2 cellular contexts compared by ENCODE assay signal in genomic region chr1:43532716-43533115, GRCh38.
TF ChIP-seq lines count a peak whose summit lies in the region.

No MANE protein-coding gene starts in this region.

TF ChIP-seq in SK-N-SH, 30 proteins besides CTCF, POLR2A, EP300 and RAD21 (continued from another document):
- TF ChIP-seq ZBTB33 (IDR thresholded peaks at IDR 0.05; ENCODE audit: borderline replicate concordance, low read depth): no peak
- TF ChIP-seq NRF1 (IDR thresholded peaks at IDR 0.05; ENCODE audit: low read depth, low read length): no peak
- TF ChIP-seq RFX5 (IDR thresholded peaks at IDR 0.05; ENCODE audit: low read length): no peak
- no peak for TF ChIP-seq GABPA (IDR thresholded peaks at IDR 0.05; ENCODE audit: low read depth)
- TF ChIP-seq SIN3A (IDR thresholded peaks at IDR 0.05; ENCODE audit: borderline replicate concordance, low read depth, low read length): no peak
- no peak for TF ChIP-seq USF2 (IDR thresholded peaks at IDR 0.05; ENCODE audit: borderline replicate concordance, low read depth, low read length)
- TF ChIP-seq MEF2A (IDR thresholded peaks at IDR 0.05; ENCODE audit: borderline replicate concordance, low read depth): no peak
- TF ChIP-seq REST (IDR thresholded peaks at IDR 0.05; ENCODE audit: low read depth, low read length): no peak
- TF ChIP-seq MXI1 (IDR thresholded peaks at IDR 0.05; ENCODE audit: low read depth, low read length): no peak
- TF ChIP-seq PBX3 (IDR thresholded peaks at IDR 0.05): no peak
- TF ChIP-seq POLR2AphosphoS5 (IDR thresholded peaks at IDR 0.05; ENCODE audit: low read depth, low read length): no peak

TF ChIP-seq in SK-N-SH treated with all-trans-retinoic acid at 6 μM for 48 hours, 23 proteins besides CTCF, POLR2A, EP300 and RAD21 (continued from another document):
- TF ChIP-seq POU6F1 (CRISPR knock-in tag; IDR thresholded peaks at IDR 0.05; ENCODE audit: borderline replicate concordance, low read depth) (no peak), ZNF70 (CRISPR knock-in tag; IDR thresholded peaks at IDR 0.05) (no peak), ZFP3 (CRISPR knock-in tag; IDR thresholded peaks at IDR 0.05) (no peak), PATZ1 (CRISPR knock-in tag; IDR thresholded peaks at IDR 0.05; ENCODE audit: borderline replicate concordance) (no peak), TSHZ2 (CRISPR knock-in tag; IDR thresholded peaks at IDR 0.05) (no peak)
